ENCODE assay signal across 8 cellular contexts in the genomic region with DNA sequence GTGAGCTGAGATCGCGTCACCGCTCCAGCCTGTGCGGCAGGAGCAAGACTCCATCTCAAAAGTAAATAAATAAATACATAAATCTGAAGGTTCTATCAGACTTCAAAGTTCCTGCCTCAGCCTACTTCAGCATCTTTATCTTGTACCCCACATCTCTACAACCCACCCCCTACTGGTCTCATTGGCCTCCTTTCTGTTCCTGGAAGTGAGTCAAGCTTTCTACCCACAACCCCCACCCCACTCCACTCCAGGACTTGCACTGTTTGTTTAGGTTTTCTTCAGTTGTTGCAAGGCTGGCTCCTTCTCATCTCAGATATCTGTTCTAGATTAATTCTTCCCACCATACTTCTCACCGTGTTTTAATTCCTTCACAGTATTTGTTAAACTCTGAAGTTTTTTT. TPM values are rescaled to one million over a fixed set of nuclear protein-coding genes. Genes with fewer than 3 reads are reported as not detected.
A peak's percentile ranks its signal among the peaks of the same experiment; 100 is the strongest.
DNase-seq lines count a peak whose midpoint lies in the region; ATAC-seq and TF ChIP-seq lines count a peak whose summit lies in the region.

No MANE protein-coding gene starts in this region.

- no peak overlapping the region for H2BK5ac ChIP-seq in trophoblast cell (ENCODE audit: low read depth, low read length, poor library complexity)

- H3K36me3 ChIP-seq in cardiac muscle cell (peaks cover 27% of the 10 kb centered on the region), WERI-Rb-1 (peaks cover 39% of the 10 kb centered on the region), endodermal cell (ENCODE audit: control insufficient read depth, insufficient read depth, low read length) (peaks cover 30% of the 10 kb centered on the region), trophoblast cell (ENCODE audit: control insufficient read depth in 1 of 2, insufficient read depth in 2 of 2, low read length in 2 of 2) (peaks cover 2% of the 10 kb centered on the region in 2 experiments)

- no peak overlapping the region for H2BK120ac ChIP-seq in trophoblast cell (ENCODE audit: insufficient read depth, low read length, poor library complexity)

- no peak for ATAC-seq in left cardiac atrium
- ATAC-seq in left lobe of liver, result no peak
- no peak for ATAC-seq in GM18858 (IDR thresholded peaks at IDR 0.05; ENCODE audit: unreplicated experiment)

- peaks cover 11% of the 10 kb centered on the region for H3K4me1 Mint-ChIP-seq in endodermal cell

- peak overlapping the region; percentile 53 for H2AK5ac ChIP-seq in trophoblast cell (ENCODE audit: low read length)

- H3K4me3 Mint-ChIP-seq in endodermal cell, result peak overlapping the region; percentile 100

- H3K23ac ChIP-seq in trophoblast cell (ENCODE audit: low read length), result no peak overlapping the region

- peaks cover 4% of the 10 kb centered on the region for H3K9me3 Mint-ChIP-seq in endodermal cell

- no peak overlapping the region for H3K4ac ChIP-seq in trophoblast cell (ENCODE audit: low read depth, low read length)

- H3K4me3 ChIP-seq in cardiac muscle cell (peak overlapping the region; percentile 88), WERI-Rb-1 (ENCODE audit: low read depth, low read length) (peak overlapping the region; percentile 94), endodermal cell (ENCODE audit: low read length) (peak overlapping the region; percentile 100), trophoblast cell (ENCODE audit: low read depth, low read length) (no peak overlapping the region)

- TF ChIP-seq CTCF in cardiac muscle cell (IDR thresholded peaks at IDR 0.05; ENCODE audit: low read depth, low read length) (no peak), WERI-Rb-1 (IDR thresholded peaks at IDR 0.05; ENCODE audit: low read depth, low read length) (no peak), endodermal cell (conservative IDR thresholded peaks at IDR 0.05) (no peak)

- H4K91ac ChIP-seq in trophoblast cell (ENCODE audit: low read depth, low read length), result no peak overlapping the region

- DNase-seq in cardiac muscle cell (ENCODE audit: low read depth in 1 of 2, low spot score in 1 of 2) (peak in 1 of 2 donors; percentile 25), left cardiac atrium (no peak), WERI-Rb-1 (no peak), endodermal cell (no peak), trophoblast cell (no peak), NCI-H2081 (lab: John Stamatoyannopoulos, UW) (no peak), left lobe of liver (ENCODE audit: low spot score) (no peak)

- peaks cover 32% of the 10 kb centered on the region for H3K36me3 Mint-ChIP-seq in endodermal cell (ENCODE audit: low read depth)

- no peak overlapping the region for H2AFZ ChIP-seq in trophoblast cell (ENCODE audit: insufficient read depth, low read length, poor library complexity)

- peak overlapping the region; percentile 99 for H3K27ac Mint-ChIP-seq in endodermal cell

- H3K27me3 Mint-ChIP-seq in endodermal cell (ENCODE audit: insufficient read depth), result no peaks in the 10 kb centered on the region

- H3K9me3 ChIP-seq in cardiac muscle cell (ENCODE audit: low read depth), result no peaks in the 10 kb centered on the region
- H3K9me3 ChIP-seq in WERI-Rb-1 (ENCODE audit: severe bottlenecking), result no peaks in the 10 kb centered on the region
- H3K9me3 ChIP-seq in endodermal cell (ENCODE audit: control insufficient read depth, low read length), result no peaks in the 10 kb centered on the region
- no peaks in the 10 kb centered on the region for H3K9me3 ChIP-seq in trophoblast cell (ENCODE audit: insufficient read depth, low read depth, low read length)

- peak overlapping the region; percentile 22 for H3K4me2 ChIP-seq in trophoblast cell (ENCODE audit: low read length)

- H4K8ac ChIP-seq in trophoblast cell (ENCODE audit: low read depth, low read length), result peak overlapping the region; percentile 76

- peak overlapping the region; percentile 92 for H3K27ac ChIP-seq in cardiac muscle cell
- H3K27ac ChIP-seq in WERI-Rb-1, result peak overlapping the region; percentile 96
- no peak overlapping the region for H3K27ac ChIP-seq in endodermal cell (ENCODE audit: low read depth, low read length)
- H3K27ac ChIP-seq in trophoblast cell (ENCODE audit: low read depth, low read length), result peak overlapping the region; percentile 71

- H3K14ac ChIP-seq in trophoblast cell (ENCODE audit: low read length), result no peak overlapping the region

- H3K9ac ChIP-seq in endodermal cell (ENCODE audit: extremely low read depth, low read length, poor library complexity, severe bottlenecking) (no peak overlapping the region), trophoblast cell (ENCODE audit: low read length) (no peak overlapping the region)

- 100% methylated on average over 5 of the region's 5 CpGs; no CpG with 5 or more reads in 1 of the 2 experiments for WGBS in endodermal cell (ENCODE audit: insufficient coverage in 1 of 2, insufficient read length in 1 of 2), 2 experiments
- WGBS in trophoblast cell (ENCODE audit: extremely low coverage, insufficient coverage, insufficient read length), result no CpG with 5 or more reads among the region's 5 CpGs

- no peak overlapping the region for H3K18ac ChIP-seq in trophoblast cell (ENCODE audit: low read length)

- peak overlapping the region; percentile 85 for H4K12ac ChIP-seq in trophoblast cell (ENCODE audit: low read depth, low read length)

- H3K79me2 ChIP-seq in trophoblast cell (ENCODE audit: control insufficient read depth, insufficient read depth, low read length, poor library complexity), result peaks cover 6% of the 10 kb centered on the region

- intact Hi-C loops in left cardiac atrium (cut with DNase I), result no loop called here

- no peaks in the 10 kb centered on the region for H3K27me3 ChIP-seq in cardiac muscle cell
- no peaks in the 10 kb centered on the region for H3K27me3 ChIP-seq in WERI-Rb-1 (ENCODE audit: insufficient read depth, low read depth, severe bottlenecking)
- no peaks in the 10 kb centered on the region for H3K27me3 ChIP-seq in endodermal cell (ENCODE audit: control insufficient read depth, insufficient read depth, low read length, poor library complexity, severe bottlenecking)
- no peaks in the 10 kb centered on the region for H3K27me3 ChIP-seq in trophoblast cell (ENCODE audit: insufficient read depth, low read length)

- H3K4me1 ChIP-seq in cardiac muscle cell (ENCODE audit: low read depth), result peaks cover 9% of the 10 kb centered on the region
- H3K4me1 ChIP-seq in endodermal cell (ENCODE audit: control insufficient read depth, insufficient read depth, low read length), result peaks cover 3% of the 10 kb centered on the region
- H3K4me1 ChIP-seq in trophoblast cell (ENCODE audit: control insufficient read depth in 1 of 2, insufficient read depth in 2 of 2, low read length in 2 of 2), result peaks cover 0 to 2% of the 10 kb centered on the region in 2 experiments

- no peak overlapping the region for H2BK12ac ChIP-seq in trophoblast cell (ENCODE audit: low read length)

- peaks cover 8% of the 10 kb centered on the region for H3K79me1 ChIP-seq in trophoblast cell (ENCODE audit: low read length)

RNA-seq across cellular contexts. Expression of gene PSMC6, which starts 0.7 kb away (rescaled TPM):
- total RNA-seq in cardiac muscle cell (140 and 151 TPM in 2 replicates), left cardiac atrium (10 to 100 TPM; 64.1 to 75.0 TPM), endodermal cell (100 to 1,000 TPM; 102 to 121 TPM), left lobe of liver (34.7 TPM)
- polyA plus RNA-seq in cardiac muscle cell, result 135 and 161 TPM in 2 replicates
- 116 TPM for polyA plus RNA-seq in endodermal cell (2013, experiment 1 of 2)
- polyA plus RNA-seq in endodermal cell (2013, experiment 2 of 2), result 105 TPM
- polyA plus RNA-seq in trophoblast cell (2013), result 85.0 and 90.7 TPM in 2 replicates

RNA-seq across cellular contexts. Expression of gene ERO1A, which starts 10.9 kb away (rescaled TPM):
- total RNA-seq in cardiac muscle cell (57.9 and 58.0 TPM in 2 replicates), left cardiac atrium (10 to 100 TPM; 17.1 to 24.2 TPM), endodermal cell (10 to 100 TPM; 44.5 to 60.8 TPM), left lobe of liver (40.5 TPM)
- 38.8 and 52.4 TPM in 2 replicates for polyA plus RNA-seq in cardiac muscle cell
- 22.4 TPM for polyA plus RNA-seq in endodermal cell (2013, experiment 1 of 2)
- polyA plus RNA-seq in endodermal cell (2013, experiment 2 of 2), result 21.7 TPM
- polyA plus RNA-seq in trophoblast cell (2013), result 36.2 and 36.9 TPM in 2 replicates

RNA-seq across cellular contexts. Expression of gene STYX, which starts 23.7 kb away (rescaled TPM):
- total RNA-seq in cardiac muscle cell (8.1 and 11.4 TPM in 2 replicates), left cardiac atrium (10 to 100 TPM; 11.5 to 12.5 TPM), endodermal cell (10 to 100 TPM; 27.3 to 28.2 TPM), left lobe of liver (11.5 TPM)
- 8.9 and 10.7 TPM in 2 replicates for polyA plus RNA-seq in cardiac muscle cell
- 14.4 TPM for polyA plus RNA-seq in endodermal cell (2013, experiment 1 of 2)
- 14.5 TPM for polyA plus RNA-seq in endodermal cell (2013, experiment 2 of 2)
- polyA plus RNA-seq in trophoblast cell (2013), result 11.7 and 12.4 TPM in 2 replicates
